17 cellular contexts compared by ENCODE assay signal in the genomic region with DNA sequence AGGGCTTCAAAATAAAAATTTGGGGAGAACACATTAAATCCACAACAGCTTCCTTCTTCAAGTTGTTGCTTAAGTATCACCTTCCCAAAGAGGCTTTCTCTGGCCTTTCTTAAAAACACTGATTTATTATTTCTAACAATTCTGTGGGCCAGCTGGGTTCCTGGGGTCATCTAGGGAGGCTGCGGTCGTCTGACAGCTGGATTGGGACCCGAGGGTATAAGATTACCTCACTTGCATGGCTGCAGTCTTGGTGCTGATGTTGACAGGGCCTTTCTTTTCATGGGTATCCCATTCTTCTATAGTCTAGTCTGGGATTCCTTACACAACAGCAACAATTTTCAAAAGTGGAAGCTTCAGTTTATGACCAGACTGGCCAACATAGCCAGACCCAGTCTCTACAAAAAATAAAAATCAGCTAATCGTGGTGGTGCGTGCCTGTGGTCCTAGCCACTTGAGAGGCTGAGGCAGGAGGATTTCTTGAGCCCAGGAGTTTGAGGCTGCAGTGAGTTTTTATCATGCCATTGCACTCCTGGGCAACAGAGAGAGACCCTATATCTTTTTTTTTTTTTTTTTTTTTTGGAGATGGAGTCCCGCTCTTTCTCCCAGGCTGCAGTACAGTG. TPM values are rescaled to one million over a fixed set of nuclear protein-coding genes. Genes with fewer than 3 reads are reported as not detected.
DNase-seq lines count a peak whose midpoint lies in the region; ATAC-seq and TF ChIP-seq lines count a peak whose summit lies in the region.
"Had no signal": no experiment of that assay in that cellular context is flagged by ENCODE, and none has a peak within 500 bp of the region (broad histone marks: within the 10 kb centered on the region; RNA-seq: fewer than 3 reads in every experiment).

No MANE protein-coding gene starts in this region.

- H3K27me3 Mint-ChIP-seq in WTC11 (ENCODE audit: low read depth) = peaks cover 5% of the 10 kb centered on the region
- H3K27me3 Mint-ChIP-seq: CD4-positive, alpha-beta memory T cell had no signal

- H3K14ac ChIP-seq in mesenchymal stem cell (ENCODE audit: low read length in 2 of 2) = no peak overlapping the region

- no peak overlapping the region for H2AFZ ChIP-seq in mesenchymal stem cell (ENCODE audit: low read depth, low read length)

- CTCF ChIA-PET in HEK293 (lab: Yijun Ruan, JAX) (interaction anchor here (1.3 to 1.6 kb wide), 2 partner anchors 105 to 144 kb away, joined by 3 to 5 read pairs; no protein-coding TSS in a partner anchor), WTC11 (lab: Charles Lee) (interaction anchor here (1.1 to 1.4 kb wide), 2 partner anchors 144 to 168 kb away, joined by 3 to 5 read pairs; no protein-coding TSS in a partner anchor)

- H3K9me3 ChIP-seq in HEK293 (ENCODE audit: control insufficient read depth, insufficient read depth, low read depth, low read length) (no peaks in the 10 kb centered on the region), mesenchymal stem cell (ENCODE audit: control insufficient read depth, low read length) (no peaks in the 10 kb centered on the region)
- H3K9me3 ChIP-seq: HAP-1 had no signal

- H3K9me3 Mint-ChIP-seq in WTC11 = no peaks in the 10 kb centered on the region
- H3K9me3 Mint-ChIP-seq: CD4-positive, alpha-beta memory T cell had no signal

- no peak overlapping the region for H3K23ac ChIP-seq in mesenchymal stem cell (ENCODE audit: low read length in 2 of 2)

- H3K4me3 ChIP-seq in HEK293 (ENCODE audit: low read depth, low read length) (no peak overlapping the region), mesenchymal stem cell (ENCODE audit: insufficient read depth in 1 of 2, low read depth in 1 of 2, low read length in 2 of 2) (no peak overlapping the region)
- H3K4me3 ChIP-seq: HAP-1 had no signal

- ATAC-seq in WTC11 (no peak), sciatic nerve (peak; percentile 41), GM18511 (IDR thresholded peaks at IDR 0.05; ENCODE audit: unreplicated experiment) (no peak)

- no peak overlapping the region for H3K4me2 ChIP-seq in mesenchymal stem cell (ENCODE audit: low read length, poor library complexity, severe bottlenecking)

- intact Hi-C loops in sciatic nerve (cut with DNase I) = no loop called here
- intact Hi-C loops in posterior vena cava (cut with DNase I) = no loop called here

- POLR2A ChIA-PET in HEK293 (lab: Yijun Ruan, JAX) (interaction anchor here (0.5 to 0.7 kb wide), 2 partner anchors 54 to 367 kb away, joined by 3 to 14 read pairs; no protein-coding TSS in a partner anchor), WTC11 (lab: Charles Lee) (interaction anchor here (0.5 to 0.7 kb wide), 3 partner anchors 68 to 356 kb away, joined by 3 to 7 read pairs (median 3); no protein-coding TSS in a partner anchor)

- H3K18ac ChIP-seq in mesenchymal stem cell (ENCODE audit: low read depth in 1 of 2, low read length in 2 of 2) = no peak overlapping the region

- no peak overlapping the region for H2BK12ac ChIP-seq in mesenchymal stem cell (ENCODE audit: low read length in 2 of 2)

- DNase-seq in WTC11 (ENCODE audit: low spot score) = no peak
- no peak for DNase-seq in mesenchymal stem cell
- DNase-seq in sciatic nerve (ENCODE audit: low spot score) = no peak
- DNase-seq in anterior cingulate cortex (lab: John Stamatoyannopoulos, UW) = no peak
- no peak for DNase-seq in posterior vena cava (ENCODE audit: low spot score)
- DNase-seq: 8988T; C1 segment of cervical spinal cord; Calu3; CD4-positive, alpha-beta memory T cell; COR-L47; DMS53; DMS79 treated with DMSO at 0.1 percent for 48 hours; GF-D8; GOT3 had no signal

- no peak for TF ChIP-seq CTCF in HEK293 (tag by site-specific recombination; IDR thresholded peaks at IDR 0.05)
- TF ChIP-seq CTCF in WTC11 (IDR thresholded peaks at IDR 0.05) = no peak

- H3K36me3 Mint-ChIP-seq in WTC11 = no peaks in the 10 kb centered on the region

- 90% methylated on average over 3 of the region's 6 CpGs for WGBS in mesenchymal stem cell

- H3K27ac ChIP-seq in HEK293 (ENCODE audit: extremely low read depth, low read depth, low read length) (no peak overlapping the region), mesenchymal stem cell (ENCODE audit: low read length, poor library complexity, severe bottlenecking) (no peak overlapping the region)

- H2BK5ac ChIP-seq in mesenchymal stem cell (ENCODE audit: low read depth, low read length, poor library complexity, severe bottlenecking) = no peak overlapping the region

- H4K91ac ChIP-seq in mesenchymal stem cell (ENCODE audit: low read length) = no peak overlapping the region

- H3K79me1 ChIP-seq in mesenchymal stem cell (replicated peaks; ENCODE audit: low read length, poor library complexity, severe bottlenecking) = no peaks in the 10 kb centered on the region

- peak overlapping the region; percentile 31 for H2AK5ac ChIP-seq in mesenchymal stem cell (ENCODE audit: low read length, severe bottlenecking)

- H3K27ac Mint-ChIP-seq in WTC11 = no peak overlapping the region
- H3K27ac Mint-ChIP-seq: CD4-positive, alpha-beta memory T cell had no signal

- H3K4me1 Mint-ChIP-seq in WTC11 = peaks cover 36% of the 10 kb centered on the region

- H3K4me3 Mint-ChIP-seq in WTC11 = no peak overlapping the region
- H3K4me3 Mint-ChIP-seq: CD4-positive, alpha-beta memory T cell had no signal

- H3K36me3 ChIP-seq in HEK293 (ENCODE audit: control insufficient read depth in 2 of 2, insufficient read depth in 1 of 2, low read length in 2 of 2) = no peaks in the 10 kb centered on the region
- H3K36me3 ChIP-seq in mesenchymal stem cell (ENCODE audit: control insufficient read depth in 1 of 2, insufficient read depth in 2 of 2, low read depth in 1 of 2, low read length in 2 of 2) = no peaks in the 10 kb centered on the region
- H3K36me3 ChIP-seq: HAP-1 had no signal

- H3K9ac ChIP-seq in mesenchymal stem cell (ENCODE audit: low read length) = no peak overlapping the region

- no peak overlapping the region for H4K8ac ChIP-seq in mesenchymal stem cell (ENCODE audit: low read length)

- H2BK120ac ChIP-seq in mesenchymal stem cell (ENCODE audit: low read depth, low read length) = no peak overlapping the region

- no peaks in the 10 kb centered on the region for H3K27me3 ChIP-seq in mesenchymal stem cell (ENCODE audit: control insufficient read depth in 1 of 2, insufficient read depth in 1 of 2, low read length in 2 of 2)

- H3K4me1 ChIP-seq in HEK293 (ENCODE audit: control insufficient read depth, insufficient read depth, low read length) = 0 out of 2 replicates have a peak, but pooled peaks cover 2% of the 10 kb centered on the region
- peaks cover 6% of the 10 kb centered on the region for H3K4me1 ChIP-seq in mesenchymal stem cell (ENCODE audit: control insufficient read depth, insufficient read depth, low read depth, low read length)

- H3K4ac ChIP-seq in mesenchymal stem cell (ENCODE audit: low read depth in 1 of 2, low read length in 2 of 2) = no peak overlapping the region

- no peak overlapping the region for H2BK15ac ChIP-seq in mesenchymal stem cell (ENCODE audit: low read depth, poor library complexity, severe bottlenecking)

TF ChIP-seq in HEK293, 187 proteins besides CTCF, POLR2A, EP300 and RAD21:
- TF ChIP-seq ZNF121 (tag by site-specific recombination; IDR thresholded peaks at IDR 0.05) (peak; percentile 76), TRIM28 (IDR thresholded peaks at IDR 0.05; ENCODE audit: borderline replicate concordance, low read length) (no peak)
TF ChIP-seq in HEK293: peak in this region for 1.

TF ChIP-seq in WTC11, 78 proteins besides CTCF, POLR2A, EP300 and RAD21 (continues in another document):
- TF ChIP-seq, protein P1, sequence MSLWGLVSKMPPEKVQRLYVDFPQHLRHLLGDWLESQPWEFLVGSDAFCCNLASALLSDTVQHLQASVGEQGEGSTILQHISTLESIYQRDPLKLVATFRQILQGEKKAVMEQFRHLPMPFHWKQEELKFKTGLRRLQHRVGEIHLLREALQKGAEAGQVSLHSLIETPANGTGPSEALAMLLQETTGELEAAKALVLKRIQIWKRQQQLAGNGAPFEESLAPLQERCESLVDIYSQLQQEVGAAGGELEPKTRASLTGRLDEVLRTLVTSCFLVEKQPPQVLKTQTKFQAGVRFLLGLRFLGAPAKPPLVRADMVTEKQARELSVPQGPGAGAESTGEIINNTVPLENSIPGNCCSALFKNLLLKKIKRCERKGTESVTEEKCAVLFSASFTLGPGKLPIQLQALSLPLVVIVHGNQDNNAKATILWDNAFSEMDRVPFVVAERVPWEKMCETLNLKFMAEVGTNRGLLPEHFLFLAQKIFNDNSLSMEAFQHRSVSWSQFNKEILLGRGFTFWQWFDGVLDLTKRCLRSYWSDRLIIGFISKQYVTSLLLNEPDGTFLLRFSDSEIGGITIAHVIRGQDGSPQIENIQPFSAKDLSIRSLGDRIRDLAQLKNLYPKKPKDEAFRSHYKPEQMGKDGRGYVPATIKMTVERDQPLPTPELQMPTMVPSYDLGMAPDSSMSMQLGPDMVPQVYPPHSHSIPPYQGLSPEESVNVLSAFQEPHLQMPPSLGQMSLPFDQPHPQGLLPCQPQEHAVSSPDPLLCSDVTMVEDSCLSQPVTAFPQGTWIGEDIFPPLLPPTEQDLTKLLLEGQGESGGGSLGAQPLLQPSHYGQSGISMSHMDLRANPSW (CRISPR knock-in tag; conservative IDR thresholded peaks at IDR 0.05; ENCODE audit: low read depth) = no peak
- TF ChIP-seq ZNF232 (CRISPR knock-in tag; IDR thresholded peaks at IDR 0.05) (no peak), ZNF121 (CRISPR knock-in tag; IDR thresholded peaks at IDR 0.05) (peak; percentile 70)

RNA-seq across cellular contexts. Expression of a gene that starts 46.1 kb away (rescaled TPM):
- total RNA-seq in WTC11 (2021) (27.8 to 32.7 TPM (median 28.5 TPM) in 3 replicates), sciatic nerve (26.3 TPM), posterior vena cava (10 to 100 TPM; 19.4 to 19.6 TPM)
- 15.3 TPM for polyA plus RNA-seq in mesenchymal stem cell (2013, experiment 1 of 2)
- polyA plus RNA-seq in mesenchymal stem cell (2013, experiment 2 of 2) = 15.0 TPM
